In genomic region chr11:12743834-12744449, GRCh38 we compare ENCODE assay signal across 23 cellular contexts.
DNase-seq lines count a peak whose midpoint lies in the region; ATAC-seq and TF ChIP-seq lines count a peak whose summit lies in the region.
"Had no signal": no experiment of that assay in that cellular context is flagged by ENCODE, and none has a peak within 500 bp of the region (broad histone marks: within the 10 kb centered on the region; RNA-seq: fewer than 3 reads in every experiment).

No MANE protein-coding gene starts in this region.

- H3K36me3 ChIP-seq in HEK293 (ENCODE audit: control insufficient read depth in 2 of 2, insufficient read depth in 1 of 2, low read length in 2 of 2) (no peaks in the 10 kb centered on the region), sigmoid colon (no peaks in the 10 kb centered on the region)
- H3K36me3 ChIP-seq: breast epithelium, upper lobe of left lung had no signal

- no peak for TF ChIP-seq EP300 in sigmoid colon (IDR thresholded peaks at IDR 0.05)

- H3K27me3 ChIP-seq in right cardiac atrium (ENCODE audit: control insufficient read depth, insufficient read depth) (no peaks in the 10 kb centered on the region), sigmoid colon (no peaks in the 10 kb centered on the region)
- H3K27me3 ChIP-seq: breast epithelium, upper lobe of left lung had no signal

- intact Hi-C loops in right cardiac atrium (cut with DNase I) (no loop called here), sigmoid colon (cut with DNase I) (no loop called here)

- no peak overlapping the region for H3K27ac Mint-ChIP-seq in activated CD8-positive, alpha-beta memory T cell treated with anti-CD3 and anti-CD28 coated beads, Interleukin-2, amount 10 ng/mL, durations not matched to agents 7 days and 5 days
- no peak overlapping the region for H3K27ac Mint-ChIP-seq in stimulated activated naive B cell treated with anti-CD40 and anti-IgM and Interleukin-4, amounts not matched to agents 10 μg/mL and 1 μg/mL and 100 μg/mL, for 72 hours
- H3K27ac Mint-ChIP-seq: activated CD4-positive, alpha-beta memory T cell treated with anti-CD3 and anti-CD28 coated beads for 36 hours; activated naive CD4-positive, alpha-beta T cell treated with anti-CD3 and anti-CD28 coated beads, Interleukin-2, amount 50 U/mL, for 24 hours; activated T-helper 17 cell treated with anti-CD3 and anti-CD28 coated beads, Interleukin-2, amount 50 U/mL, for 72 hours had no signal

- H3K9me3 ChIP-seq in HEK293 (ENCODE audit: control insufficient read depth, insufficient read depth, low read depth, low read length): no peaks in the 10 kb centered on the region
- H3K9me3 ChIP-seq in right cardiac atrium (ENCODE audit: control insufficient read depth, low read length): no peaks in the 10 kb centered on the region
- H3K9me3 ChIP-seq in sigmoid colon: no peaks in the 10 kb centered on the region
- H3K9me3 ChIP-seq: breast epithelium, Caco-2, upper lobe of left lung had no signal

- no peaks in the 10 kb centered on the region for H3K36me3 Mint-ChIP-seq in activated CD8-positive, alpha-beta memory T cell treated with anti-CD3 and anti-CD28 coated beads, Interleukin-2, amount 10 ng/mL, durations not matched to agents 7 days and 5 days
- no peaks in the 10 kb centered on the region for H3K36me3 Mint-ChIP-seq in stimulated activated naive B cell treated with anti-CD40 and anti-IgM and Interleukin-4, amounts not matched to agents 10 μg/mL and 1 μg/mL and 100 μg/mL, for 72 hours
- H3K36me3 Mint-ChIP-seq: activated CD4-positive, alpha-beta memory T cell treated with anti-CD3 and anti-CD28 coated beads for 36 hours; activated naive CD4-positive, alpha-beta T cell treated with anti-CD3 and anti-CD28 coated beads, Interleukin-2, amount 50 U/mL, for 24 hours had no signal

- POLR2A ChIA-PET in HEK293 (lab: Yijun Ruan, JAX): interaction anchor here (0.6 kb wide), 1 partner anchor 96 kb away, joined by 4 read pairs; no protein-coding TSS in a partner anchor

- ATAC-seq in right cardiac atrium: no peak
- ATAC-seq in GM21576 (IDR thresholded peaks at IDR 0.05; ENCODE audit: unreplicated experiment): no peak
- no peak for ATAC-seq in activated CD8-positive, alpha-beta memory T cell treated with anti-CD3 and anti-CD28 coated beads, Interleukin-2, amount 10 ng/mL, durations not matched to agents 7 days and 5 days
- ATAC-seq in stimulated activated naive B cell treated with anti-CD40 and anti-IgM and Interleukin-4, amounts not matched to agents 10 μg/mL and 1 μg/mL and 100 μg/mL, for 72 hours (replicated peaks): no peak
- ATAC-seq: activated T-helper 17 cell treated with anti-CD3 and anti-CD28 coated beads, Interleukin-2, amount 50 U/mL, for 72 hours; Panc1 had no signal

- no peaks in the 10 kb centered on the region for H3K4me1 Mint-ChIP-seq in activated CD8-positive, alpha-beta memory T cell treated with anti-CD3 and anti-CD28 coated beads, Interleukin-2, amount 10 ng/mL, durations not matched to agents 7 days and 5 days
- H3K4me1 Mint-ChIP-seq in stimulated activated naive B cell treated with anti-CD40 and anti-IgM and Interleukin-4, amounts not matched to agents 10 μg/mL and 1 μg/mL and 100 μg/mL, for 72 hours: no peaks in the 10 kb centered on the region
- H3K4me1 Mint-ChIP-seq: activated naive CD4-positive, alpha-beta T cell treated with anti-CD3 and anti-CD28 coated beads, Interleukin-2, amount 50 U/mL, for 24 hours; activated T-helper 17 cell treated with anti-CD3 and anti-CD28 coated beads, Interleukin-2, amount 50 U/mL, for 72 hours had no signal

- H3K27ac ChIP-seq in HEK293 (ENCODE audit: extremely low read depth, low read depth, low read length) (no peak overlapping the region), right cardiac atrium (ENCODE audit: low read length) (peak overlapping the region; percentile 72), sigmoid colon (peak overlapping the region in 3 of 4 donors; percentile 53 to 64 (median 55))
- H3K27ac ChIP-seq: breast epithelium, coronary artery, upper lobe of left lung had no signal

- no peak overlapping the region for H3K4me3 Mint-ChIP-seq in activated CD8-positive, alpha-beta memory T cell treated with anti-CD3 and anti-CD28 coated beads, Interleukin-2, amount 10 ng/mL, durations not matched to agents 7 days and 5 days
- H3K4me3 Mint-ChIP-seq in stimulated activated naive B cell treated with anti-CD40 and anti-IgM and Interleukin-4, amounts not matched to agents 10 μg/mL and 1 μg/mL and 100 μg/mL, for 72 hours: no peak overlapping the region
- H3K4me3 Mint-ChIP-seq: activated CD4-positive, alpha-beta memory T cell treated with anti-CD3 and anti-CD28 coated beads for 36 hours; activated naive CD4-positive, alpha-beta T cell treated with anti-CD3 and anti-CD28 coated beads, Interleukin-2, amount 50 U/mL, for 24 hours; activated T-helper 17 cell treated with anti-CD3 and anti-CD28 coated beads, Interleukin-2, amount 50 U/mL, for 72 hours had no signal

- H3K4me1 ChIP-seq in HEK293 (ENCODE audit: control insufficient read depth, insufficient read depth, low read length): peaks cover 12% of the 10 kb centered on the region
- peaks cover 7% of the 10 kb centered on the region for H3K4me1 ChIP-seq in right cardiac atrium (ENCODE audit: control insufficient read depth, insufficient read depth, low read length)
- peaks cover 0 to 51% (median 30%) of the 10 kb centered on the region in 4 donors for H3K4me1 ChIP-seq in sigmoid colon

- H3K4me3 ChIP-seq in HEK293 (ENCODE audit: low read depth, low read length): no peak overlapping the region
- no peak overlapping the region for H3K4me3 ChIP-seq in right cardiac atrium (ENCODE audit: low read length)
- no peak overlapping the region for H3K4me3 ChIP-seq in sigmoid colon
- H3K4me3 ChIP-seq: breast epithelium, coronary artery, upper lobe of left lung had no signal

- H3K27me3 Mint-ChIP-seq in activated CD8-positive, alpha-beta memory T cell treated with anti-CD3 and anti-CD28 coated beads, Interleukin-2, amount 10 ng/mL, durations not matched to agents 7 days and 5 days: peaks cover 42% of the 10 kb centered on the region
- peaks cover 12 to 15% of the 10 kb centered on the region in 2 donors for H3K27me3 Mint-ChIP-seq in stimulated activated naive B cell treated with anti-CD40 and anti-IgM and Interleukin-4, amounts not matched to agents 10 μg/mL and 1 μg/mL and 100 μg/mL, for 72 hours

- WGBS in right cardiac atrium: 68% methylated on average over 8 of the region's 8 CpGs
- 85 to 91% methylated on average over 8 of the region's 8 CpGs for WGBS in sigmoid colon, 2 donors

- CTCF ChIA-PET in HEK293 (lab: Yijun Ruan, JAX): interaction anchor here (0.5 kb wide), 1 partner anchor 19 kb away, joined by 3 read pairs; no protein-coding TSS in a partner anchor
- CTCF ChIA-PET in activated CD8-positive, alpha-beta memory T cell treated with anti-CD3 and anti-CD28 coated beads, Interleukin-2, amount 10 ng/mL, durations not matched to agents 7 days and 5 days (lab: Charles Lee): no interaction called here

- no peak for TF ChIP-seq POLR2A in sigmoid colon (IDR thresholded peaks at IDR 0.05)

- H3K9me3 Mint-ChIP-seq in activated CD8-positive, alpha-beta memory T cell treated with anti-CD3 and anti-CD28 coated beads, Interleukin-2, amount 10 ng/mL, durations not matched to agents 7 days and 5 days (ENCODE audit: low read depth): no peaks in the 10 kb centered on the region
- H3K9me3 Mint-ChIP-seq in stimulated activated naive B cell treated with anti-CD40 and anti-IgM and Interleukin-4, amounts not matched to agents 10 μg/mL and 1 μg/mL and 100 μg/mL, for 72 hours: peaks cover 4 to 10% of the 10 kb centered on the region in 2 donors
- H3K9me3 Mint-ChIP-seq: activated T-helper 17 cell treated with anti-CD3 and anti-CD28 coated beads, Interleukin-2, amount 50 U/mL, for 72 hours had no signal

- TF ChIP-seq CTCF in HEK293 (tag by site-specific recombination; IDR thresholded peaks at IDR 0.05) (no peak), sigmoid colon (IDR thresholded peaks at IDR 0.05) (no peak)

- peak; percentile 43 for DNase-seq in NCI-H69 (lab: John Stamatoyannopoulos, UW)
- no peak for DNase-seq in right cardiac atrium
- no peak for DNase-seq in sigmoid colon
- no peak for DNase-seq in activated CD8-positive, alpha-beta memory T cell treated with anti-CD3 and anti-CD28 coated beads, Interleukin-2, amount 10 ng/mL, durations not matched to agents 7 days and 5 days
- no peak for DNase-seq in stimulated activated naive B cell treated with anti-CD40 and anti-IgM and Interleukin-4, amounts not matched to agents 10 μg/mL and 1 μg/mL and 100 μg/mL, for 72 hours
- DNase-seq: activated CD4-positive, alpha-beta memory T cell treated with anti-CD3 and anti-CD28 coated beads for 36 hours; Caco-2; effector memory CD4-positive, alpha-beta T cell; GDM1; H7; mesendoderm; NCI-H1694; NCI-H524 treated with DMSO at 0.1 percent for 48 hours; stimulated activated CD4-positive, alpha-beta T cell treated with anti-CD3 and anti-CD28 coated beads, Interleukin-2, amount 100 ng/mL, for 48 hours; T-helper 1 cell; upper lobe of left lung had no signal

TF ChIP-seq in HEK293, 187 proteins besides CTCF, POLR2A, EP300 and RAD21:
- TF ChIP-seq ZNF600 (tag by site-specific recombination; IDR thresholded peaks at IDR 0.05) (0 out of 2 replicates have a peak, but pooled peaks have one; percentile 27), ZNF792 (tag by site-specific recombination; IDR thresholded peaks at IDR 0.05) (no peak), ZNF175 (tag by site-specific recombination; IDR thresholded peaks at IDR 0.05) (no peak), ZNF670 (tag by site-specific recombination; IDR thresholded peaks at IDR 0.05; ENCODE audit: low read depth) (no peak), YY2 (tag by site-specific recombination; IDR thresholded peaks at IDR 0.05) (no peak)
